ENCODE assay signal across 21 cellular contexts in the genomic region with DNA sequence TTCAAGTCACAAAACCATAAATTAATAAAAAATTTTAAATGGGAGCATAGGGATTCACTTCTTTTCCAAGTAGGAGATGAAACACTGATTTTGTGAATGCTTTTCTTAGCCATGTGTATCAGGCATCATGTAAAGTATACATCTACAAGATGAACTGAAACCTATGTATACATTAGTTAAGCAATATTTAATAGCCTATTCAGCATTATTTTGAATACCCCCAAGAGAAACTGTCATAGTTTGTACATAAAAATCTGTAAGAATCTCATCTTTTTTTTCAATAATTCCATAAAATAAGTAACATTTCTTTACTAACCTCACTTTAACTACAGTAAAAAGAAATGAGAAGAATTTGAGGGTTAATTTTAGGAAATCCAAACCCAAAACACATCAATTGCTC.
"Had no signal": no experiment of that assay in that cellular context is flagged by ENCODE, and none has a peak within 500 bp of the region (broad histone marks: within the 10 kb centered on the region; RNA-seq: fewer than 3 reads in every experiment).

No MANE protein-coding gene starts in this region.

- H3K27me3 ChIP-seq: colonic mucosa, esophagus muscularis mucosa, foreskin keratinocyte, gastrocnemius medialis, heart right ventricle, left lung had no signal

- FAIRE-seq: endometrium, islet of Langerhans, keratinocyte had no signal

- H3K36me3 ChIP-seq: colonic mucosa, esophagus muscularis mucosa, gastrocnemius medialis, heart right ventricle, left lung, lower lobe of right lung had no signal

- H3K27ac ChIP-seq: colonic mucosa, esophagus muscularis mucosa, foreskin keratinocyte, gastrocnemius medialis, heart right ventricle, left lung, lower lobe of right lung had no signal

- H3K4me3 ChIP-seq: colonic mucosa, esophagus muscularis mucosa, gastrocnemius medialis, heart right ventricle, left lung, lower lobe of right lung had no signal

- H3K4me1 ChIP-seq: colonic mucosa, esophagus muscularis mucosa, foreskin keratinocyte, gastrocnemius medialis, heart right ventricle, left lung, lower lobe of right lung had no signal

- H3K9me3 ChIP-seq: colonic mucosa, esophagus muscularis mucosa, gastrocnemius medialis, left lung, lower lobe of right lung had no signal

- DNase-seq: colonic mucosa; cortex of kidney; effector CD8-positive, alpha-beta T cell; effector memory CD8-positive, alpha-beta T cell; endodermal cell; foreskin keratinocyte; gastrocnemius medialis; glutamatergic neuron; head of caudate nucleus; heart right ventricle; hippocampal formation; left cardiac atrium; left lung; left ventricle myocardium superior; lower lobe of right lung; mesenchymal stem cell; naive thymus-derived CD4-positive, alpha-beta T cell had no signal

- ATAC-seq: effector memory CD8-positive, alpha-beta T cell; foreskin keratinocyte; gastrocnemius medialis; heart right ventricle; left cardiac atrium; left lung; left ventricle myocardium superior; lower lobe of right lung; naive thymus-derived CD4-positive, alpha-beta T cell had no signal
